13 cellular contexts compared by ENCODE assay signal in genomic region chr2:144595686-144596073, GRCh38.
A peak's percentile ranks its signal among the peaks of the same experiment; 100 is the strongest.
DNase-seq lines count a peak whose midpoint lies in the region; ATAC-seq and TF ChIP-seq lines count a peak whose summit lies in the region.
"Had no signal": no experiment of that assay in that cellular context is flagged by ENCODE, and none has a peak within 500 bp of the region (broad histone marks: within the 10 kb centered on the region; RNA-seq: fewer than 3 reads in every experiment).

No MANE protein-coding gene starts in this region.

- H2AFZ ChIP-seq in Loucy (ENCODE audit: low read length): peak overlapping the region; percentile 67

- peaks cover 22% of the 10 kb centered on the region for H3K4me1 ChIP-seq in Loucy (ENCODE audit: insufficient read depth, low read length, poor library complexity, severe bottlenecking)

- no peaks in the 10 kb centered on the region for H3K27me3 Mint-ChIP-seq in stimulated activated naive B cell treated with anti-CD40 and anti-IgM and Interleukin-4, amounts not matched to agents 10 μg/mL and 1 μg/mL and 100 μg/mL, for 72 hours

- no peaks in the 10 kb centered on the region for H3K36me3 ChIP-seq in Loucy (ENCODE audit: insufficient read depth, low read length)
- H3K36me3 ChIP-seq: upper lobe of left lung had no signal

- H3K4me1 Mint-ChIP-seq in stimulated activated naive B cell treated with anti-CD40 and anti-IgM and Interleukin-4, amounts not matched to agents 10 μg/mL and 1 μg/mL and 100 μg/mL, for 72 hours: peaks cover 13 to 19% of the 10 kb centered on the region in 2 donors

- H3K9ac ChIP-seq in Loucy (ENCODE audit: low read depth, low read length, poor library complexity, severe bottlenecking): peak overlapping the region; percentile 41

- H3K79me2 ChIP-seq in Loucy (ENCODE audit: insufficient read depth, low read length): no peaks in the 10 kb centered on the region

- no peaks in the 10 kb centered on the region for H3K9me3 ChIP-seq in Loucy (ENCODE audit: insufficient read depth, low read depth, low read length)
- H3K9me3 ChIP-seq: upper lobe of left lung had no signal

- no peak overlapping the region for H3K27ac Mint-ChIP-seq in stimulated activated naive B cell treated with anti-CD40 and anti-IgM and Interleukin-4, amounts not matched to agents 10 μg/mL and 1 μg/mL and 100 μg/mL, for 72 hours
- H3K27ac Mint-ChIP-seq: activated T-helper 17 cell treated with anti-CD3 and anti-CD28 coated beads, Interleukin-2, amount 50 U/mL, for 72 hours had no signal

- H3K4me3 ChIP-seq in Loucy (ENCODE audit: low read length, poor library complexity, severe bottlenecking): peak overlapping the region; percentile 57
- H3K4me3 ChIP-seq in fibroblast of villous mesenchyme (ENCODE audit: low read depth, low read length): peak overlapping the region; percentile 33
- H3K4me3 ChIP-seq: upper lobe of left lung had no signal

- no peak for TF ChIP-seq CTCF in Loucy (conservative IDR thresholded peaks at IDR 0.05; ENCODE audit: low read length)
- no peak for TF ChIP-seq CTCF in fibroblast of villous mesenchyme (IDR thresholded peaks at IDR 0.05; ENCODE audit: insufficient read depth, low read depth, low read length)

- H3K4me3 Mint-ChIP-seq in stimulated activated naive B cell treated with anti-CD40 and anti-IgM and Interleukin-4, amounts not matched to agents 10 μg/mL and 1 μg/mL and 100 μg/mL, for 72 hours: peak overlapping the region in 1 of 2 donors; percentile 6
- H3K4me3 Mint-ChIP-seq: activated T-helper 17 cell treated with anti-CD3 and anti-CD28 coated beads, Interleukin-2, amount 50 U/mL, for 72 hours had no signal

- no peaks in the 10 kb centered on the region for H4K20me1 ChIP-seq in Loucy (ENCODE audit: insufficient read depth, low read length, poor library complexity, severe bottlenecking)

- H3K36me3 Mint-ChIP-seq in stimulated activated naive B cell treated with anti-CD40 and anti-IgM and Interleukin-4, amounts not matched to agents 10 μg/mL and 1 μg/mL and 100 μg/mL, for 72 hours: peaks cover 0 to 3% of the 10 kb centered on the region in 2 donors

- H3K27me3 ChIP-seq in Loucy (ENCODE audit: insufficient read depth, low read length, poor library complexity, severe bottlenecking): no peaks in the 10 kb centered on the region
- H3K27me3 ChIP-seq: upper lobe of left lung had no signal

- H3K9me2 ChIP-seq in Loucy (replicated peaks; ENCODE audit: low read depth, low read length): no peaks in the 10 kb centered on the region

- peak; percentile 52 to 63 for ATAC-seq in stimulated activated naive B cell treated with anti-CD40 and anti-IgM and Interleukin-4, amounts not matched to agents 10 μg/mL and 1 μg/mL and 100 μg/mL, for 72 hours (replicated peaks)
- ATAC-seq in GM19395 (IDR thresholded peaks at IDR 0.05; ENCODE audit: unreplicated experiment): no peak

- no peaks in the 10 kb centered on the region for H3F3A ChIP-seq in Loucy (ENCODE audit: low read depth)

- H3K9me3 Mint-ChIP-seq in stimulated activated naive B cell treated with anti-CD40 and anti-IgM and Interleukin-4, amounts not matched to agents 10 μg/mL and 1 μg/mL and 100 μg/mL, for 72 hours: peaks cover 0 to 3% of the 10 kb centered on the region in 2 donors
- H3K9me3 Mint-ChIP-seq: activated T-helper 17 cell treated with anti-CD3 and anti-CD28 coated beads, Interleukin-2, amount 50 U/mL, for 72 hours had no signal

- DNase-seq in NCI-H2171 treated with DMSO at 0.1 percent for 48 hours (lab: John Stamatoyannopoulos, UW): peak; percentile 41
- DNase-seq in NCI-H2171 (lab: John Stamatoyannopoulos, UW): no peak
- DNase-seq in fibroblast of villous mesenchyme (ENCODE audit: low read depth): no peak
- DNase-seq in stimulated activated naive B cell treated with anti-CD40 and anti-IgM and Interleukin-4, amounts not matched to agents 10 μg/mL and 1 μg/mL and 100 μg/mL, for 72 hours: no peak
- DNase-seq in SW 1271 (lab: John Stamatoyannopoulos, UW): no peak
- DNase-seq in T-helper 2 cell: no peak
- DNase-seq: 8988T; activated CD4-positive, alpha-beta T cell treated with anti-CD3 and anti-CD28 coated beads for 1 hour; NCI-H2107 had no signal

- H3K4me2 ChIP-seq in Loucy (ENCODE audit: low read depth, low read length, poor library complexity, severe bottlenecking): peak overlapping the region; percentile 65
